In genomic region chr3:113035387-113035982, GRCh38 we compare ENCODE assay signal across 9 cellular contexts. TPM values are rescaled to one million over a fixed set of nuclear protein-coding genes. Genes with fewer than 3 reads are reported as not detected.
A peak's percentile ranks its signal among the peaks of the same experiment; 100 is the strongest.
DNase-seq lines count a peak whose midpoint lies in the region; ATAC-seq, FAIRE-seq and TF ChIP-seq lines count a peak whose summit lies in the region.
"Had no signal": no experiment of that assay in that cellular context is flagged by ENCODE, and none has a peak within 500 bp of the region (broad histone marks: within the 10 kb centered on the region; RNA-seq: fewer than 3 reads in every experiment).

No MANE protein-coding gene starts in this region.

- peak; percentile 74 for ATAC-seq in GM21390 (IDR thresholded peaks at IDR 0.05; ENCODE audit: unreplicated experiment)

- no peaks in the 10 kb centered on the region for H3K27me3 ChIP-seq in stomach

- H3K4me3 ChIP-seq in stomach = no peak overlapping the region

- H3K4me3 Mint-ChIP-seq in MCF 10A (ENCODE audit: unreplicated experiment) = no peak overlapping the region

- TF ChIP-seq CTCF in LNCAP (IDR thresholded peaks at IDR 0.05) = peak; percentile 83
- TF ChIP-seq CTCF in MCF 10A (IDR thresholded peaks at IDR 0.05; ENCODE audit: unreplicated experiment) = peak; percentile 61
- peak in 5 of 7 experiments; percentile 49 to 79 (median 73) for TF ChIP-seq CTCF in stomach (IDR thresholded peaks at IDR 0.05)

- no peaks in the 10 kb centered on the region for H3K9me3 ChIP-seq in stomach

- no peak overlapping the region for H3K27ac Mint-ChIP-seq in MCF 10A (ENCODE audit: low read depth, unreplicated experiment)

- H3K9me3 Mint-ChIP-seq in MCF 10A (ENCODE audit: unreplicated experiment) = no peaks in the 10 kb centered on the region

- H3K27me3 Mint-ChIP-seq in MCF 10A (ENCODE audit: insufficient read depth, unreplicated experiment) = no peaks in the 10 kb centered on the region

- DNase-seq in NCI-H2081 (lab: John Stamatoyannopoulos, UW) = peak; percentile 64 to 70
- no peak for DNase-seq in NCI-H2081 treated with DMSO at 0.1 percent for 48 hours (lab: John Stamatoyannopoulos, UW)
- DNase-seq in SHP77 (lab: John Stamatoyannopoulos, UW) = peak; percentile 29 to 70
- DNase-seq in MCF 10A (ENCODE audit: unreplicated experiment) = peak; percentile 76
- DNase-seq in stomach = peak; percentile 25

- FAIRE-seq in islet of Langerhans (lab: Jason Lieb, UNC) = peak; percentile 49
- FAIRE-seq: colon had no signal

- H3K27ac ChIP-seq in stomach = no peak overlapping the region

- no peaks in the 10 kb centered on the region for H3K4me1 ChIP-seq in stomach

- H3K4me1 Mint-ChIP-seq in MCF 10A (ENCODE audit: insufficient read depth, unreplicated experiment) = peaks cover 5% of the 10 kb centered on the region

- TF ChIP-seq EP300 in stomach (IDR thresholded peaks at IDR 0.05) = no peak

- TF ChIP-seq POLR2A in stomach (IDR thresholded peaks at IDR 0.05) = no peak

- H3K36me3 ChIP-seq in stomach = no peaks in the 10 kb centered on the region

- POLR2A ChIA-PET in MCF 10A (lab: Yijun Ruan, JAX) = interaction anchor here (0.7 to 1.7 kb wide), 5 partner anchors 14 to 627 kb away, joined by 3 to 7 read pairs (median 3); a partner anchor contains a TSS

- no peaks in the 10 kb centered on the region for H3K36me3 Mint-ChIP-seq in MCF 10A (ENCODE audit: insufficient read depth, unreplicated experiment)

- no TSS peak for BruUV-seq in MCF 10A (replicated peaks; lab: Mats Ljungman, UMichigan)

- CTCF ChIA-PET in MCF 10A (lab: Yijun Ruan, JAX) = interaction anchor here (0.6 to 3.8 kb wide), 29 partner anchors 9 to 626 kb away, joined by 3 to 39 read pairs (median 4); a partner anchor contains a TSS

- intact Hi-C loops in MCF 10A (cut with micrococcal nuclease) (loop anchor here (5.0 kb wide), 1 partner anchor 252 kb away; no protein-coding TSS in a partner anchor), stomach (cut with DNase I; ENCODE audit: low total_unique reads) (no loop called here)

- WGBS in stomach, 5 donors = 51 to 68% (median 65%) methylated on average over 5 to 6 of the region's 6 CpGs

RNA-seq across cellular contexts. Expression of gene GTPBP8, which starts 44.7 kb away (rescaled TPM):
- total RNA-seq in MCF 10A (2022) (9.3 and 10.7 TPM in 2 replicates), stomach (10 to 100 TPM in 3 of 5 donors, 1 to 10 TPM in 1, not detected in 1; 8.7 to 19.8 (median 11.9) TPM)
- polyA plus RNA-seq in stomach = 10 to 100 TPM in 2 of 3 donors, 1 to 10 TPM in 1; 7.5 to 16.0 (median 13.0) TPM
